In genomic region chr22:23984430-23984829, GRCh38 we compare ENCODE assay signal across 8 cellular contexts. TPM values are rescaled to one million over a fixed set of nuclear protein-coding genes. Genes with fewer than 3 reads are reported as not detected.
DNase-seq lines count a peak whose midpoint lies in the region; ATAC-seq, FAIRE-seq and TF ChIP-seq lines count a peak whose summit lies in the region.

No MANE protein-coding gene starts in this region.

- no peaks in the 10 kb centered on the region for H3K27me3 ChIP-seq in adipocyte (replicated peaks; ENCODE audit: control insufficient read depth, insufficient read depth, low read length)

- FAIRE-seq in GM12892 (lab: Jason Lieb, UNC), result peak; percentile 84

- no peak overlapping the region for H3K4me3 ChIP-seq in adipocyte (ENCODE audit: low read length)

- no peaks in the 10 kb centered on the region for H3K36me3 ChIP-seq in adipocyte (ENCODE audit: control insufficient read depth, insufficient read depth, low read length, severe bottlenecking)

- peaks cover under 1% of the 10 kb centered on the region for H3K4me1 ChIP-seq in adipocyte (ENCODE audit: control insufficient read depth, insufficient read depth, low read length)

- ATAC-seq in HG03439 (IDR thresholded peaks at IDR 0.05; ENCODE audit: unreplicated experiment), result no peak
- no peak for ATAC-seq in GM21528 (IDR thresholded peaks at IDR 0.05; ENCODE audit: low FRiP score, unreplicated experiment)

- TF ChIP-seq POLR2A in GM12892 (IDR thresholded peaks at IDR 0.05; ENCODE audit: low read depth, low read length), result no peak

- DNase-seq in GM12892 (ENCODE audit: insufficient read length), result no peak
- peak; percentile 8 for DNase-seq in NCI-H1105 treated with DMSO at 0.1 percent for 48 hours (lab: John Stamatoyannopoulos, UW)
- peak; percentile 65 for DNase-seq in adipocyte (ENCODE audit: low read depth)
- peak; percentile 9 for DNase-seq in mucosa of gallbladder (ENCODE audit: low spot score)
- DNase-seq in NCI-H2107 (lab: John Stamatoyannopoulos, UW), result no peak
- no peak for DNase-seq in SKM-1 (lab: John Stamatoyannopoulos, UW; ENCODE audit: unreplicated experiment)

- H3K9me3 ChIP-seq in adipocyte (ENCODE audit: control insufficient read depth, low read length), result no peaks in the 10 kb centered on the region

- H3K9ac ChIP-seq in adipocyte (ENCODE audit: low read length), result no peak overlapping the region

RNA-seq across cellular contexts. Expression of gene GSTT2, which starts 4.5 kb away (rescaled TPM):
- not detected for polyA plus RNA-seq in GM12892 (2012; ENCODE audit: missing spikeins)
- total RNA-seq in mucosa of gallbladder, result 0.81 TPM

RNA-seq across cellular contexts. Expression of gene DDT, which starts 10.2 kb away (rescaled TPM):
- 117 TPM for polyA plus RNA-seq in GM12892 (2012; ENCODE audit: missing spikeins)
- total RNA-seq in mucosa of gallbladder, result 151 TPM

RNA-seq across cellular contexts. Expression of gene DDTL, which starts 17.7 kb away (rescaled TPM):
- 5.0 TPM for polyA plus RNA-seq in GM12892 (2012; ENCODE audit: missing spikeins)
- 3.0 TPM for total RNA-seq in mucosa of gallbladder

RNA-seq across cellular contexts. Expression of gene GSTT4, which starts 20.8 kb away (rescaled TPM):
- not detected for polyA plus RNA-seq in GM12892 (2012; ENCODE audit: missing spikeins)
- total RNA-seq in mucosa of gallbladder, result not detected

RNA-seq across cellular contexts. Expression of gene GSTT2B, which starts 23.4 kb away (rescaled TPM):
- polyA plus RNA-seq in GM12892 (2012; ENCODE audit: missing spikeins), result 0.34 TPM
- 16.2 TPM for total RNA-seq in mucosa of gallbladder

Comparison
In these comparisons a context has a peak if more than half of its experiments do, and no peak if none do; other contexts are left out.
1. DNase-seq: peak in NCI-H1105 treated with DMSO at 0.1 percent for 48 hours (single experiment), adipocyte (single experiment) and mucosa of gallbladder (single experiment); none in GM12892 (single experiment), NCI-H2107 (single experiment) and SKM-1 (single experiment).